8 cellular contexts compared by ENCODE assay signal in genomic region chr7:12222889-12223579, GRCh38. TPM values are rescaled to one million over a fixed set of nuclear protein-coding genes. Genes with fewer than 3 reads are reported as not detected.
DNase-seq lines count a peak whose midpoint lies in the region; ATAC-seq and TF ChIP-seq lines count a peak whose summit lies in the region.

No MANE protein-coding gene starts in this region.

- H3K27ac Mint-ChIP-seq in activated naive CD4-positive, alpha-beta T cell treated with anti-CD3 and anti-CD28 coated beads, Interleukin-2, amount 50 U/mL, for 24 hours = peak overlapping the region; percentile 71
- H3K27ac Mint-ChIP-seq in stimulated activated naive CD8-positive, alpha-beta T cell treated with anti-CD3 and anti-CD28 coated beads, Interleukin-15, amount 100 ng/mL, for 72 hours = peak overlapping the region; percentile 74 to 95

- H3K79me2 ChIP-seq in OCI-LY7 (ENCODE audit: insufficient read depth, low read depth, low read length) (no peaks in the 10 kb centered on the region), PC-3 (ENCODE audit: low read length) (no peaks in the 10 kb centered on the region)

- peak overlapping the region; percentile 26; the same call in 1 of the 2 replicates for H3K4me2 ChIP-seq in OCI-LY7 (ENCODE audit: low read length)
- no peak overlapping the region for H3K4me2 ChIP-seq in PC-3 (ENCODE audit: low read length)

- H3K27me3 ChIP-seq in right lobe of liver (no peaks in the 10 kb centered on the region), PC-3 (ENCODE audit: low read length) (no peaks in the 10 kb centered on the region)

- CTCF ChIA-PET in OCI-LY7 (lab: Charles Lee; ENCODE audit: unreplicated experiment) (no interaction called here), PC-3 (lab: Charles Lee) (no interaction called here)

- H3F3A ChIP-seq in PC-3 (ENCODE audit: low read length, unreplicated experiment) = no peaks in the 10 kb centered on the region

- peak; percentile 92 for ATAC-seq in HG02973 (IDR thresholded peaks at IDR 0.05; ENCODE audit: unreplicated experiment)
- peak; percentile 66 for ATAC-seq in stimulated activated naive CD8-positive, alpha-beta T cell treated with anti-CD3 and anti-CD28 coated beads, Interleukin-15, amount 100 ng/mL, for 72 hours
- no peak for ATAC-seq in right lobe of liver
- no peak for ATAC-seq in HG03045 (IDR thresholded peaks at IDR 0.05; ENCODE audit: unreplicated experiment)
- no peak for ATAC-seq in PC-3

- no peak for TF ChIP-seq POLR2A in right lobe of liver (IDR thresholded peaks at IDR 0.05)

- H3K9me3 ChIP-seq in OCI-LY7 (ENCODE audit: low read length) (no peaks in the 10 kb centered on the region), right lobe of liver (no peaks in the 10 kb centered on the region), PC-3 (ENCODE audit: low read length) (no peaks in the 10 kb centered on the region)

- H3K9me2 ChIP-seq in OCI-LY7 (ENCODE audit: insufficient read depth, low read length) (no peaks in the 10 kb centered on the region), PC-3 (replicated peaks; ENCODE audit: low read length) (no peaks in the 10 kb centered on the region)

- H3K4me3 Mint-ChIP-seq in activated naive CD4-positive, alpha-beta T cell treated with anti-CD3 and anti-CD28 coated beads, Interleukin-2, amount 50 U/mL, for 24 hours = peak overlapping the region; percentile 19
- peak overlapping the region; percentile 6 to 63 for H3K4me3 Mint-ChIP-seq in stimulated activated naive CD8-positive, alpha-beta T cell treated with anti-CD3 and anti-CD28 coated beads, Interleukin-15, amount 100 ng/mL, for 72 hours

- 0% methylated on average over 1 of the region's 1 CpG for WGBS in right lobe of liver (ENCODE audit: insufficient coverage, low coverage, low lambda C conversion rate, missing lambda C conversion rate)

- H2AFZ ChIP-seq in OCI-LY7 (ENCODE audit: low read length) (no peak overlapping the region), PC-3 (ENCODE audit: low read length) (no peak overlapping the region)

- POLR2A ChIA-PET in OCI-LY7 (lab: Charles Lee) = interaction anchor here (0.7 to 1.0 kb wide), 3 partner anchors 11 to 285 kb away, joined by 4 to 5 read pairs (median 4); no protein-coding TSS in a partner anchor
- POLR2A ChIA-PET in PC-3 (lab: Charles Lee; ENCODE audit: unreplicated experiment) = no interaction called here

- BruUV-seq in OCI-LY7 (replicated peaks; lab: Mats Ljungman, UMichigan) (no TSS peak), PC-3 (replicated peaks; lab: Mats Ljungman, UMichigan) (no TSS peak)

- H3K4me1 ChIP-seq in OCI-LY7 (ENCODE audit: insufficient read depth, low read length, poor library complexity, severe bottlenecking) = peaks cover 9% of the 10 kb centered on the region
- H3K4me1 ChIP-seq in right lobe of liver = no peaks in the 10 kb centered on the region
- H3K4me1 ChIP-seq in PC-3 (ENCODE audit: insufficient read depth, low read length) = peaks cover 3% of the 10 kb centered on the region; the same call in 1 of the 2 replicates

- peaks cover 72% of the 10 kb centered on the region for H3K4me1 Mint-ChIP-seq in activated naive CD4-positive, alpha-beta T cell treated with anti-CD3 and anti-CD28 coated beads, Interleukin-2, amount 50 U/mL, for 24 hours
- H3K4me1 Mint-ChIP-seq in stimulated activated naive CD8-positive, alpha-beta T cell treated with anti-CD3 and anti-CD28 coated beads, Interleukin-15, amount 100 ng/mL, for 72 hours = peaks cover 47% of the 10 kb centered on the region

- no peak for TF ChIP-seq CTCF in OCI-LY7 (conservative IDR thresholded peaks at IDR 0.05; ENCODE audit: low read length)
- TF ChIP-seq CTCF in right lobe of liver (IDR thresholded peaks at IDR 0.05) = no peak
- TF ChIP-seq CTCF in PC-3 (conservative IDR thresholded peaks at IDR 0.05; ENCODE audit: low read depth, low read length) = no peak

- no peak for DNase-seq in activated naive CD4-positive, alpha-beta T cell (lab: John Stamatoyannopoulos, UW)
- DNase-seq in OCI-LY7 (ENCODE audit: low spot score) (peak; percentile 21), right lobe of liver (no peak), PC-3 (no peak)
- DNase-seq in stimulated activated naive CD8-positive, alpha-beta T cell treated with anti-CD3 and anti-CD28 coated beads, Interleukin-15, amount 100 ng/mL, for 72 hours = no peak

- H4K20me1 ChIP-seq in OCI-LY7 (ENCODE audit: insufficient read depth, low read length) = no peaks in the 10 kb centered on the region
- H4K20me1 ChIP-seq in PC-3 (ENCODE audit: low read length) = no peaks in the 10 kb centered on the region

- H3K4me3 ChIP-seq in OCI-LY7 (ENCODE audit: low read depth, low read length, poor library complexity, severe bottlenecking) (no peak overlapping the region), right lobe of liver (no peak overlapping the region), PC-3 (ENCODE audit: low read length) (no peak overlapping the region)

- intact Hi-C loops in OCI-LY7 (cut with micrococcal nuclease; ENCODE audit: unreplicated experiment) = no loop called here
- intact Hi-C loops in right lobe of liver (cut with DNase I) = no loop called here
- intact Hi-C loops in PC-3 (cut with micrococcal nuclease) = no loop called here

- H3K36me3 ChIP-seq in OCI-LY7 (ENCODE audit: insufficient read depth, low read length) (peaks cover 3% of the 10 kb centered on the region; the same call in 1 of the 2 replicates), right lobe of liver (peaks cover 0 to 21% (median 3%) of the 10 kb centered on the region in 4 donors), PC-3 (ENCODE audit: low read depth, low read length) (0 out of 2 replicates have a peak, but pooled peaks cover 3% of the 10 kb centered on the region)

- H3K9me3 Mint-ChIP-seq in activated naive CD4-positive, alpha-beta T cell treated with anti-CD3 and anti-CD28 coated beads, Interleukin-2, amount 50 U/mL, for 24 hours = no peaks in the 10 kb centered on the region
- H3K9me3 Mint-ChIP-seq in stimulated activated naive CD8-positive, alpha-beta T cell treated with anti-CD3 and anti-CD28 coated beads, Interleukin-15, amount 100 ng/mL, for 72 hours = peaks cover 4 to 14% of the 10 kb centered on the region in 2 donors

- H3K9ac ChIP-seq in PC-3 (ENCODE audit: low read length) = no peak overlapping the region

- H3K27me3 Mint-ChIP-seq in activated naive CD4-positive, alpha-beta T cell treated with anti-CD3 and anti-CD28 coated beads, Interleukin-2, amount 50 U/mL, for 24 hours = no peaks in the 10 kb centered on the region
- no peaks in the 10 kb centered on the region for H3K27me3 Mint-ChIP-seq in stimulated activated naive CD8-positive, alpha-beta T cell treated with anti-CD3 and anti-CD28 coated beads, Interleukin-15, amount 100 ng/mL, for 72 hours

- H3K27ac ChIP-seq in OCI-LY7 (ENCODE audit: low read depth, low read length, poor library complexity, severe bottlenecking) = no peak overlapping the region
- no peak overlapping the region for H3K27ac ChIP-seq in right lobe of liver
- no peak overlapping the region for H3K27ac ChIP-seq in PC-3 (ENCODE audit: low read length)

- H3K36me3 Mint-ChIP-seq in activated naive CD4-positive, alpha-beta T cell treated with anti-CD3 and anti-CD28 coated beads, Interleukin-2, amount 50 U/mL, for 24 hours = peaks cover 29% of the 10 kb centered on the region

RNA-seq across cellular contexts. Expression of gene TMEM106B, which starts 11.9 kb away (rescaled TPM):
- 2.9 and 5.6 TPM in 2 replicates for total RNA-seq in OCI-LY7 (2014; rRNA removed; shearing (Covaris generic))
- total RNA-seq in OCI-LY7 (2022) (9.6 and 12.2 TPM in 2 replicates), right lobe of liver (10 to 100 TPM; 26.9 to 64.5 (median 31.7) TPM), PC-3 (2014; rRNA removed) (32.5 and 41.6 TPM in 2 replicates)

Comparison
In these comparisons a context has a peak if more than half of its experiments do, and no peak if none do; other contexts are left out.
1. ATAC-seq: peak in HG02973 (single experiment) and stimulated activated naive CD8-positive, alpha-beta T cell treated with anti-CD3 and anti-CD28 coated beads, Interleukin-15, amount 100 ng/mL, for 72 hours (single experiment); none in right lobe of liver (0 of 4), HG03045 (single experiment) and PC-3 (single experiment).